ENCODE assay signal across 8 cellular contexts in genomic region chr11:7514099-7514725, GRCh38. TPM values are rescaled to one million over a fixed set of nuclear protein-coding genes. Genes with fewer than 3 reads are reported as not detected.
DNase-seq lines count a peak whose midpoint lies in the region; ATAC-seq, FAIRE-seq and TF ChIP-seq lines count a peak whose summit lies in the region.

No MANE protein-coding gene starts in this region.

- H3K36me3 ChIP-seq in SJSA1 (no peaks in the 10 kb centered on the region), endothelial cell of umbilical vein (ENCODE audit: control insufficient read depth in 2 of 2, extremely low read depth in 1 of 2, insufficient read depth in 2 of 2, low read length in 2 of 2) (no peaks in the 10 kb centered on the region), mucosa of stomach (ENCODE audit: control insufficient read depth, insufficient read depth, low read length) (no peaks in the 10 kb centered on the region), uterus (no peaks in the 10 kb centered on the region)

- H3K9me1 ChIP-seq in endothelial cell of umbilical vein (replicated peaks; ENCODE audit: control insufficient read depth, extremely low read depth, insufficient read depth, low read length): no peaks in the 10 kb centered on the region

- H2AFZ ChIP-seq in endothelial cell of umbilical vein (ENCODE audit: low read depth, low read length): peak overlapping the region; percentile 90

- POLR2A ChIA-PET in endothelial cell of umbilical vein (lab: Charles Lee): no interaction called here

- intact Hi-C loops in endothelial cell of umbilical vein (cut with micrococcal nuclease): no loop called here
- intact Hi-C loops in uterus (cut with DNase I; ENCODE audit: low total_unique reads): loop anchor here (10.0 kb wide), 1 partner anchor 151 kb away; no protein-coding TSS in a partner anchor

- H3K27me3 ChIP-seq in SJSA1 (replicated peaks): no peaks in the 10 kb centered on the region
- H3K27me3 ChIP-seq in endothelial cell of umbilical vein (ENCODE audit: control insufficient read depth in 2 of 2, insufficient read depth in 2 of 2, low read length in 2 of 2): peaks cover 26 to 32% of the 10 kb centered on the region in 2 experiments
- H3K27me3 ChIP-seq in mucosa of stomach (ENCODE audit: control insufficient read depth, insufficient read depth, low read length): peaks cover 4% of the 10 kb centered on the region
- no peaks in the 10 kb centered on the region for H3K27me3 ChIP-seq in uterus

- dilution Hi-C loops in endothelial cell of umbilical vein (cut with MboI; ENCODE audit: extremely low pct_ligation_motif_present, low sequenced_read_pairs): no loop called here

- H3K79me2 ChIP-seq in endothelial cell of umbilical vein (ENCODE audit: control insufficient read depth, insufficient read depth, low read length): no peaks in the 10 kb centered on the region

- TF ChIP-seq CTCF in HFFc6 (IDR thresholded peaks at IDR 0.05): no peak
- TF ChIP-seq CTCF in endothelial cell of umbilical vein (IDR thresholded peaks at IDR 0.05; ENCODE audit: extremely low read depth in 1 of 2, insufficient read depth in 1 of 2, low read depth in 1 of 2, low read length in 2 of 2): no peak
- no peak for TF ChIP-seq CTCF in uterus (IDR thresholded peaks at IDR 0.05)

- peak; percentile 6 for ATAC-seq in GM18498 (IDR thresholded peaks at IDR 0.05; ENCODE audit: unreplicated experiment)

- no peaks in the 10 kb centered on the region for H3K9me3 Mint-ChIP-seq in HFFc6

- H3K9ac ChIP-seq in endothelial cell of umbilical vein (replicated peaks; ENCODE audit: extremely low read depth, insufficient read depth, low read length) (no peak overlapping the region), mucosa of stomach (ENCODE audit: low read length) (peak overlapping the region; percentile 79)

- CTCF ChIA-PET in endothelial cell of umbilical vein (lab: Charles Lee): interaction anchor here (0.6 to 3.7 kb wide), 10 partner anchors 7 to 181 kb away, joined by 3 to 52 read pairs (median 5); no protein-coding TSS in a partner anchor

- peaks cover 10% of the 10 kb centered on the region; the same call in 1 of the 2 replicates for H3K4me1 Mint-ChIP-seq in HFFc6 (ENCODE audit: low read depth)

- no peaks in the 10 kb centered on the region for H4K20me1 ChIP-seq in endothelial cell of umbilical vein (replicated peaks; ENCODE audit: control insufficient read depth, extremely low read depth, insufficient read depth, low read length)

- H3K4me1 ChIP-seq in SJSA1 (replicated peaks): peaks cover 16% of the 10 kb centered on the region
- H3K4me1 ChIP-seq in endothelial cell of umbilical vein (ENCODE audit: control insufficient read depth, extremely low read depth, insufficient read depth, low read length): peaks cover 6% of the 10 kb centered on the region
- peaks cover 24% of the 10 kb centered on the region for H3K4me1 ChIP-seq in mucosa of stomach (ENCODE audit: control insufficient read depth, insufficient read depth, low read length)
- H3K4me1 ChIP-seq in uterus: no peaks in the 10 kb centered on the region

- H3K4me3 ChIP-seq in SJSA1: peak overlapping the region; percentile 60
- H3K4me3 ChIP-seq in endothelial cell of umbilical vein (replicated peaks in 1 of 3; ENCODE audit: insufficient read depth in 1 of 3, low read depth in 1 of 3, low read length in 3 of 3): peak overlapping the region; percentile 27 to 65 (median 43)
- H3K4me3 ChIP-seq in mucosa of stomach (ENCODE audit: low read length): peak overlapping the region; percentile 93
- peak overlapping the region; percentile 59 to 63 for H3K4me3 ChIP-seq in uterus

- H3K9me3 ChIP-seq in SJSA1 (replicated peaks) (no peaks in the 10 kb centered on the region), endothelial cell of umbilical vein (replicated peaks; ENCODE audit: control insufficient read depth, insufficient read depth, low read length) (no peaks in the 10 kb centered on the region), mucosa of stomach (ENCODE audit: control insufficient read depth, low read length) (no peaks in the 10 kb centered on the region), uterus (no peaks in the 10 kb centered on the region)

- H3K4me3 Mint-ChIP-seq in HFFc6: peak overlapping the region; percentile 93

- no peak for FAIRE-seq in endothelial cell of umbilical vein (lab: Jason Lieb, UNC)

- peaks cover 31% of the 10 kb centered on the region for H3K27me3 Mint-ChIP-seq in HFFc6 (ENCODE audit: insufficient read depth)

- TF ChIP-seq POLR2A in endothelial cell of umbilical vein (IDR thresholded peaks at IDR 0.05; ENCODE audit: low read depth, low read length): no peak
- TF ChIP-seq POLR2A in uterus (IDR thresholded peaks at IDR 0.05): no peak

- in situ Hi-C loops in KBM-7 (cut with MboI; ENCODE audit: low pct_unique_long_range_greater_than_20kb, low sequenced_read_pairs): no loop called here

- no TSS peak for BruUV-seq in endothelial cell of umbilical vein (replicated peaks; lab: Mats Ljungman, UMichigan)

- no peaks in the 10 kb centered on the region for H3K36me3 Mint-ChIP-seq in HFFc6 (ENCODE audit: low read depth)

- no peak overlapping the region for H3K27ac Mint-ChIP-seq in HFFc6

- peak overlapping the region; percentile 70 for H3K4me2 ChIP-seq in endothelial cell of umbilical vein (ENCODE audit: insufficient read depth, low read length)

- H3K27ac ChIP-seq in SJSA1: no peak overlapping the region
- no peak overlapping the region for H3K27ac ChIP-seq in endothelial cell of umbilical vein (ENCODE audit: insufficient read depth, low read depth, low read length)
- H3K27ac ChIP-seq in uterus: peak overlapping the region; percentile 83 to 89

- DNase-seq in HFFc6 (no peak), SJSA1 (ENCODE audit: low read depth in 1 of 2, low spot score in 2 of 2) (no peak), endothelial cell of umbilical vein (ENCODE audit: low read depth, low spot score) (no peak), uterus (no peak), NCI-H2029 treated with DMSO at 0.1 percent for 48 hours (lab: John Stamatoyannopoulos, UW) (no peak), KBM-7 (no peak)

TF ChIP-seq in endothelial cell of umbilical vein, 7 proteins besides CTCF, POLR2A, EP300 and RAD21:
- TF ChIP-seq EZH2 (IDR thresholded peaks at IDR 0.05; ENCODE audit: borderline replicate concordance, low read depth, low read length, severe bottlenecking): peak; percentile 71
- TF ChIP-seq, protein P1, sequence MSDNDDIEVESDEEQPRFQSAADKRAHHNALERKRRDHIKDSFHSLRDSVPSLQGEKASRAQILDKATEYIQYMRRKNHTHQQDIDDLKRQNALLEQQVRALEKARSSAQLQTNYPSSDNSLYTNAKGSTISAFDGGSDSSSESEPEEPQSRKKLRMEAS (IDR thresholded peaks at IDR 0.05; ENCODE audit: insufficient read depth, insufficient read length): no peak

RNA-seq across cellular contexts. Expression of gene PPFIBP2, which starts 0.4 kb away (rescaled TPM):
- 1 to 10 TPM; 6.0 to 8.5 (median 7.3) TPM for total RNA-seq in HFFc6 (2021; fragmentation: NEBNext Ultra II Directional; extraction: Animal tissue kit (Norgen Biotek cat#: 25700))
- total RNA-seq in SJSA1 (2014; rRNA removed; shearing (Covaris generic)): 7.4 and 17.5 TPM in 2 replicates
- 1.3 and 2.6 TPM in 2 replicates for total RNA-seq in endothelial cell of umbilical vein
- 3.0 and 4.0 TPM in 2 replicates for polyA plus RNA-seq in endothelial cell of umbilical vein
- 2.3 and 3.0 TPM in 2 replicates for polyA plus RNA-seq in endothelial cell of umbilical vein (2011; cell fraction: cytosol; rRNA removed)
- 15.1 and 17.3 TPM in 2 replicates for polyA plus RNA-seq in endothelial cell of umbilical vein (2011; cell fraction: nucleus; rRNA removed)
- 1.9 and 2.9 TPM in 2 replicates for polyA plus RNA-seq in endothelial cell of umbilical vein (2012)
- polyA minus RNA-seq in endothelial cell of umbilical vein: 5.5 and 6.4 TPM in 2 replicates
- polyA minus RNA-seq in endothelial cell of umbilical vein (2011; cell fraction: cytosol; rRNA and poly(A)+ RNA removed): 8.3 TPM
- 17.6 and 18.4 TPM in 2 replicates for polyA minus RNA-seq in endothelial cell of umbilical vein (2011; cell fraction: nucleus; rRNA and poly(A)+ RNA removed)
- total RNA-seq in uterus: 10 to 100 TPM in 3 of 4 donors, 1 to 10 TPM in 1; 2.1 to 36.2 (median 15.2) TPM

RNA-seq across cellular contexts. Expression of gene OLFML1, which starts 28.9 kb away (rescaled TPM):
- total RNA-seq in HFFc6 (2021; fragmentation: NEBNext Ultra II Directional; extraction: Animal tissue kit (Norgen Biotek cat#: 25700)): under 1 TPM in 3 of 6 experiments, not detected in 3; 0.20 to 0.43 (median 0.25) TPM
- 0.09 and 1.1 TPM in 2 replicates for total RNA-seq in SJSA1 (2014; rRNA removed; shearing (Covaris generic))
- total RNA-seq in endothelial cell of umbilical vein (not detected in 2 replicates), uterus (100 to 1,000 TPM in 1 of 4 donors, 10 to 100 TPM in 2, 1 to 10 TPM in 1; 5.0 to 111 (median 23.8) TPM)
- polyA plus RNA-seq in endothelial cell of umbilical vein: not detected in 2 replicates
- not detected in 2 replicates for polyA plus RNA-seq in endothelial cell of umbilical vein (2011; cell fraction: cytosol; rRNA removed)
- not detected in 2 replicates for polyA plus RNA-seq in endothelial cell of umbilical vein (2011; cell fraction: nucleus; rRNA removed)
- not detected in 2 replicates for polyA plus RNA-seq in endothelial cell of umbilical vein (2012)
- not detected in 2 replicates for polyA minus RNA-seq in endothelial cell of umbilical vein
- 0.61 TPM for polyA minus RNA-seq in endothelial cell of umbilical vein (2011; cell fraction: cytosol; rRNA and poly(A)+ RNA removed)
- not detected in 2 replicates for polyA minus RNA-seq in endothelial cell of umbilical vein (2011; cell fraction: nucleus; rRNA and poly(A)+ RNA removed)

Comparison
In these comparisons a context has a peak if more than half of its experiments do, and no peak if none do; other contexts are left out.
1. H3K27ac ChIP-seq: peak in uterus (2 of 2); none in SJSA1 (single experiment) and endothelial cell of umbilical vein (single experiment).
2. H3K4me3 ChIP-seq: peak in every context shown above with its lines; median percentile 93 in mucosa of stomach; 61 in uterus; 60 in SJSA1; 43 in endothelial cell of umbilical vein.